ENCODE assay signal across 8 cellular contexts in the genomic region with DNA sequence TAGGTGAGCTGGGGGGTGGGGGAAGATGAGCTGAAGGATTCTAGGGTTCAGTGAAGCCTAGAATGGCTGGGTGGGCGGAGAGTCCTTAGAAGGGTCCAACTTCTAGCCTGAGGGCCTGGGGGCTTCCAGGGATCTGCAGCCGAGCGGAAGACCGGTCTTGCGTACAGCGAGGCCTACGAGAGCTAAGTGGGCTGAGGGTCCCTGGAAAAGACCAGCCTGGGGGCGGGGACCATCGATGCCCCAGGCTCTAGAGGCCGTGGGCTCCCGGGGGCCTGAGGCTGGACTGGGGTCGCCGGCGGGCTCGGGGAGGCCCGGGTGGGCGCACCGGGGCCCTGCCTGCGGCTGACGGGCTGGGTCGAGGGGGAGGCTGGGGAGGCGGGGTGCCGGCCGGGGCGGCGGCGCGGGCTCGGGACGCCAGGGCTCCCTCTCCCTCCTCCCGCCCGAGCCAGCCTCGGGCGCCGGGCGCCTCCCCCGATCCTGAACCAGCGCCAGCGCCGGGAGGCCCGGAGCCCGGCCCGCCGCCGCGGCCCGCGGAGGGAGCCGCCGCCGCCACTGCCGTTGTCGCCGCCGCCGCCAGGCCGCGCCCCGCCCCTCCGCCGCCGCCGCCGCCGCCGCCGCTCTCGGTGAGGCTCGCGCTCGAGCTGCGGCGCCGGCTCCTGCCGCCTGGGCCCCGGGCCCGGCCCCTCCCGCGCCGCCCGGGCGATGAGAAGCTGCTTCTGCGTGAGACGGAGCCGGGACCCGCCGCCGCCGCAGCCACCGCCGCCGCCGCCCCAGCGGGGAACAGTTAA. TPM values are rescaled to one million over a fixed set of nuclear protein-coding genes. Genes with fewer than 3 reads are reported as not detected.
DNase-seq lines count a peak whose midpoint lies in the region; ATAC-seq and TF ChIP-seq lines count a peak whose summit lies in the region.

A gene with protein sequence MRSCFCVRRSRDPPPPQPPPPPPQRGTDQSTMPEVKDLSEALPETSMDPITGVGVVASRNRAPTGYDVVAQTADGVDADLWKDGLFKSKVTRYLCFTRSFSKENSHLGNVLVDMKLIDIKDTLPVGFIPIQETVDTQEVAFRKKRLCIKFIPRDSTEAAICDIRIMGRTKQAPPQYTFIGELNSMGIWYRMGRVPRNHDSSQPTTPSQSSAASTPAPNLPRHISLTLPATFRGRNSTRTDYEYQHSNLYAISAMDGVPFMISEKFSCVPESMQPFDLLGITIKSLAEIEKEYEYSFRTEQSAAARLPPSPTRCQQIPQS (plus strand): TSS at position 602 of the 788 bp plus-strand sequence. CDS start 101 bp downstream, at position 703.

- peak within 1 kb of the TSS; percentile 80 for H3K27ac Mint-ChIP-seq in chondrocyte (ENCODE audit: unreplicated experiment)

- no peak for TF ChIP-seq CTCF in chondrocyte (IDR thresholded peaks at IDR 0.05)

- peaks cover 6% of the 10 kb centered on the region for H3K9me3 Mint-ChIP-seq in chondrocyte (ENCODE audit: low read depth)

- H3K36me3 Mint-ChIP-seq in chondrocyte (ENCODE audit: low read depth): peaks cover 2% of the 10 kb centered on the region

- no peaks in the 10 kb centered on the region for H3K27me3 Mint-ChIP-seq in chondrocyte (ENCODE audit: low read depth)

- H3K4me3 Mint-ChIP-seq in chondrocyte (ENCODE audit: unreplicated experiment): peak within 1 kb of the TSS; percentile 72

- DNase-seq in AG08395 (ENCODE audit: low spot score) (peak; percentile 79), chondrocyte (ENCODE audit: low spot score) (no peak), left lobe of liver (ENCODE audit: low spot score) (peak; percentile 62), NCI-H1694 treated with DMSO at 0.1 percent for 48 hours (lab: John Stamatoyannopoulos, UW) (no peak)
- peak; percentile 6 for DNase-seq in activated CD4-positive, CD25-positive, alpha-beta regulatory T cell treated with anti-CD3 and anti-CD28 coated beads, Interleukin-2, amount 50 U/mL, for 16 hours (ENCODE audit: low read depth, low spot score)
- DNase-seq in stimulated activated CD4-positive, alpha-beta T cell treated with anti-CD3 and anti-CD28 coated beads, Interleukin-2, amount 100 ng/mL, for 4 hours (ENCODE audit: low read depth): peak; percentile 23

- ATAC-seq in HG02642 (IDR thresholded peaks at IDR 0.05; ENCODE audit: poor library complexity, unreplicated experiment) (peak; percentile 54), left lobe of liver (peak; percentile 80), HG03196 (IDR thresholded peaks at IDR 0.05; ENCODE audit: unreplicated experiment) (no peak)

- peaks cover 34% of the 10 kb centered on the region for H3K4me1 Mint-ChIP-seq in chondrocyte (ENCODE audit: low read depth)

RNA-seq across cellular contexts. Expression of the gene that starts here (rescaled TPM):
- total RNA-seq in chondrocyte (13.1 to 15.3 TPM (median 13.9 TPM) in 3 replicates), left lobe of liver (8.8 TPM)

Comparison
In these comparisons a context has a peak if more than half of its experiments do, and no peak if none do; other contexts are left out.
1. DNase-seq: peak in AG08395 (single experiment), activated CD4-positive, CD25-positive, alpha-beta regulatory T cell treated with anti-CD3 and anti-CD28 coated beads, Interleukin-2, amount 50 U/mL, for 16 hours (single experiment), left lobe of liver (single experiment) and stimulated activated CD4-positive, alpha-beta T cell treated with anti-CD3 and anti-CD28 coated beads, Interleukin-2, amount 100 ng/mL, for 4 hours (single experiment); none in chondrocyte (single experiment) and NCI-H1694 treated with DMSO at 0.1 percent for 48 hours (single experiment).